In the genomic region with DNA sequence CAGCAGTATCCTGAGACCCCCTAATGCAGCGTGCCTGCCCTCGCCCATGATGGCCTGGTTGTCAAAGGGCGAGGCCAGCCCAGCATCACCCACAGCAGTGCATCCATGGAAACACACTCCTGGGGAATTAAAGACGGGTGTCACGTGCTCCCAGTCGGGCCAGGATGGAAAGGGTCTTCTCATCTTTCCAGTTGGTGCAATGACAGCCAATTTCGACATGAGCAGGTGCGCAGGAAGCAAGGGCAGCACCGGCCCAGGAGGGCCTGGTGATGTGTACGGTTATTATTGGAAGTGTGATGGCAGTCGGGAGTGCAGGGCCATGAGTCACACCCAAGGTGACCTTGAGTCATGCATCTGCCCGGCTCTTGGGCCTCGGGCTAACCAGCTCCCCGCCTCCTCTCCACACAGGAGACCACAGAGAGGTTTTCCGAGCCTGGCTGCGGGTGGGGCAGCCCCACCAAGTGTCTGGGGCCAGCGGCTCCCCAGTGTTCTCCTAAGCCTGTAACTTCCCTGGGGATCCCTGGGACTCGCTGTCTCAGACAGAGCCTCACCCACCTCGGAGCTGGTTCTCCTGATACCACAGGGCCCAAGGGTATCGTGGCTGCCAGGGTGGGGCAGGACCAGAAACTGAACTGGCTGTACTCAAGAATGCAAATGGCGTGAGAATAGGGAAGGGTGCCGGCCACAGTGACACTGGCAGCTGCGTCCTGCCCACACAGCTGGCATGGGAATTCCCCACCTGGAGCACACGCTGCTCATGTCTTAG, we compare ENCODE assay signal across 9 cellular contexts.
DNase-seq lines count a peak whose midpoint lies in the region; ATAC-seq lines count a peak whose summit lies in the region.
"Had no signal": no experiment of that assay in that cellular context is flagged by ENCODE, and none has a peak within 500 bp of the region (broad histone marks: within the 10 kb centered on the region; RNA-seq: fewer than 3 reads in every experiment).

No MANE protein-coding gene starts in this region.

- H3K27me3 Mint-ChIP-seq in activated CD8-positive, alpha-beta memory T cell treated with anti-CD3 and anti-CD28 coated beads, Interleukin-2, amount 10 ng/mL, durations not matched to agents 7 days and 5 days, result peaks cover 3% of the 10 kb centered on the region

- peak; percentile 30 for DNase-seq in DMS79 treated with DMSO at 0.1 percent for 48 hours (lab: John Stamatoyannopoulos, UW)
- no peak for DNase-seq in DMS79 (lab: John Stamatoyannopoulos, UW)
- peak; percentile 55 for DNase-seq in SK-MEL-5 (ENCODE audit: low read depth, low spot score)
- DNase-seq in islet precursor cell, result peak; percentile 74
- no peak for DNase-seq in ecto neural progenitor cell (ENCODE audit: low spot score)
- no peak for DNase-seq in NCI-H1092 treated with DMSO at 0.1 percent for 48 hours (lab: John Stamatoyannopoulos, UW)
- no peak for DNase-seq in activated CD8-positive, alpha-beta memory T cell treated with anti-CD3 and anti-CD28 coated beads, Interleukin-2, amount 10 ng/mL, durations not matched to agents 7 days and 5 days

- CTCF ChIA-PET in activated CD8-positive, alpha-beta memory T cell treated with anti-CD3 and anti-CD28 coated beads, Interleukin-2, amount 10 ng/mL, durations not matched to agents 7 days and 5 days (lab: Charles Lee), result no interaction called here

- no peaks in the 10 kb centered on the region for H3K36me3 Mint-ChIP-seq in activated CD8-positive, alpha-beta memory T cell treated with anti-CD3 and anti-CD28 coated beads, Interleukin-2, amount 10 ng/mL, durations not matched to agents 7 days and 5 days

- peak; percentile 50 for ATAC-seq in HG03108 (IDR thresholded peaks at IDR 0.05; ENCODE audit: unreplicated experiment)
- ATAC-seq in activated CD8-positive, alpha-beta memory T cell treated with anti-CD3 and anti-CD28 coated beads, Interleukin-2, amount 10 ng/mL, durations not matched to agents 7 days and 5 days, result no peak

- in situ Hi-C loops in SK-MEL-5 (cut with HindIII; ENCODE audit: low pct_unique_long_range_greater_than_20kb, low sequenced_read_pairs), result no loop called here

- no peak overlapping the region for H3K4me3 Mint-ChIP-seq in activated CD8-positive, alpha-beta memory T cell treated with anti-CD3 and anti-CD28 coated beads, Interleukin-2, amount 10 ng/mL, durations not matched to agents 7 days and 5 days
- H3K4me3 Mint-ChIP-seq: stimulated activated naive CD8-positive, alpha-beta T cell treated with anti-CD3 and anti-CD28 coated beads, Interleukin-15, Interleukin-2, amounts not matched to agents 100 ng/mL and 50 ng/mL, for 24 hours had no signal

- no peak overlapping the region for H3K27ac Mint-ChIP-seq in activated CD8-positive, alpha-beta memory T cell treated with anti-CD3 and anti-CD28 coated beads, Interleukin-2, amount 10 ng/mL, durations not matched to agents 7 days and 5 days
- H3K27ac Mint-ChIP-seq: stimulated activated naive CD8-positive, alpha-beta T cell treated with anti-CD3 and anti-CD28 coated beads, Interleukin-15, Interleukin-2, amounts not matched to agents 100 ng/mL and 50 ng/mL, for 24 hours had no signal

- H3K4me1 Mint-ChIP-seq in activated CD8-positive, alpha-beta memory T cell treated with anti-CD3 and anti-CD28 coated beads, Interleukin-2, amount 10 ng/mL, durations not matched to agents 7 days and 5 days, result peaks cover 27% of the 10 kb centered on the region

- H3K9me3 Mint-ChIP-seq in activated CD8-positive, alpha-beta memory T cell treated with anti-CD3 and anti-CD28 coated beads, Interleukin-2, amount 10 ng/mL, durations not matched to agents 7 days and 5 days (ENCODE audit: low read depth), result no peaks in the 10 kb centered on the region
- H3K9me3 Mint-ChIP-seq: stimulated activated naive CD8-positive, alpha-beta T cell treated with anti-CD3 and anti-CD28 coated beads, Interleukin-15, Interleukin-2, amounts not matched to agents 100 ng/mL and 50 ng/mL, for 24 hours had no signal

Comparison
In these comparisons a context has a peak if more than half of its experiments do, and no peak if none do; other contexts are left out.
1. DNase-seq: peak in DMS79 treated with DMSO at 0.1 percent for 48 hours (single experiment), SK-MEL-5 (single experiment) and islet precursor cell (single experiment); none in DMS79 (single experiment), ecto neural progenitor cell (single experiment), NCI-H1092 treated with DMSO at 0.1 percent for 48 hours (single experiment) and activated CD8-positive, alpha-beta memory T cell treated with anti-CD3 and anti-CD28 coated beads, Interleukin-2, amount 10 ng/mL, durations not matched to agents 7 days and 5 days (single experiment).